ENCODE assay signal across 9 cellular contexts in genomic region chr2:222993920-222994650, GRCh38. TPM values are rescaled to one million over a fixed set of nuclear protein-coding genes. Genes with fewer than 3 reads are reported as not detected.
DNase-seq lines count a peak whose midpoint lies in the region; ATAC-seq and TF ChIP-seq lines count a peak whose summit lies in the region.
"Had no signal": no experiment of that assay in that cellular context is flagged by ENCODE, and none has a peak within 500 bp of the region (broad histone marks: within the 10 kb centered on the region; RNA-seq: fewer than 3 reads in every experiment).

No MANE protein-coding gene starts in this region.

- no peak for ATAC-seq in HG02938 (IDR thresholded peaks at IDR 0.05; ENCODE audit: unreplicated experiment)
- no peak for ATAC-seq in GM18870 (IDR thresholded peaks at IDR 0.05; ENCODE audit: unreplicated experiment)

- no peaks in the 10 kb centered on the region for H3K27me3 Mint-ChIP-seq in nephron progenitor cell (ENCODE audit: low read depth, poor library complexity)
- peaks cover 20% of the 10 kb centered on the region for H3K27me3 Mint-ChIP-seq in activated naive CD8-positive, alpha-beta T cell treated with anti-CD3 and anti-CD28 coated beads for 36 hours

- H3K4me3 ChIP-seq in fibroblast of the aortic adventitia (ENCODE audit: low read depth, low read length) = peak overlapping the region; percentile 47

- H3K4me1 Mint-ChIP-seq in nephron progenitor cell = no peaks in the 10 kb centered on the region
- no peaks in the 10 kb centered on the region for H3K4me1 Mint-ChIP-seq in activated naive CD8-positive, alpha-beta T cell treated with anti-CD3 and anti-CD28 coated beads for 36 hours

- H3K4me3 Mint-ChIP-seq in nephron progenitor cell = no peak overlapping the region
- H3K4me3 Mint-ChIP-seq in activated naive CD8-positive, alpha-beta T cell treated with anti-CD3 and anti-CD28 coated beads for 36 hours = no peak overlapping the region

- TF ChIP-seq CTCF in fibroblast of the aortic adventitia (IDR thresholded peaks at IDR 0.05; ENCODE audit: insufficient read depth, low read length) (no peak), nephron progenitor cell (IDR thresholded peaks at IDR 0.05) (no peak)

- no peaks in the 10 kb centered on the region for H3K36me3 Mint-ChIP-seq in nephron progenitor cell (ENCODE audit: low read depth)
- no peaks in the 10 kb centered on the region for H3K36me3 Mint-ChIP-seq in activated naive CD8-positive, alpha-beta T cell treated with anti-CD3 and anti-CD28 coated beads for 36 hours

- H3K27ac Mint-ChIP-seq in nephron progenitor cell = no peak overlapping the region
- no peak overlapping the region for H3K27ac Mint-ChIP-seq in activated naive CD8-positive, alpha-beta T cell treated with anti-CD3 and anti-CD28 coated beads for 36 hours

- DNase-seq in AG08395 (ENCODE audit: low spot score) = peak; percentile 90
- DNase-seq in SHP77 (lab: John Stamatoyannopoulos, UW) = peak; percentile 75 to 76
- peak; percentile 99 for DNase-seq in fibroblast of the aortic adventitia (ENCODE audit: low read depth)
- peak in 55 of 56 donors; percentile 8 to 89 (median 68) for DNase-seq in nucleus accumbens (lab: John Stamatoyannopoulos, UW)
- DNase-seq in nephron progenitor cell = no peak
- no peak for DNase-seq in activated naive CD8-positive, alpha-beta T cell treated with anti-CD3 and anti-CD28 coated beads for 36 hours
- DNase-seq: activated CD8-positive, alpha-beta memory T cell treated with anti-CD3 and anti-CD28 coated beads for 24 hours had no signal

- H3K9me3 Mint-ChIP-seq in nephron progenitor cell = peaks cover 18% of the 10 kb centered on the region
- H3K9me3 Mint-ChIP-seq in activated naive CD8-positive, alpha-beta T cell treated with anti-CD3 and anti-CD28 coated beads for 36 hours = peaks cover 1% of the 10 kb centered on the region

RNA-seq across cellular contexts. Expression of gene KCNE4, which starts 57.9 kb away (rescaled TPM):
- total RNA-seq in fibroblast of the aortic adventitia (ENCODE audit: low replicate concordance) = 4.1 and 22.2 TPM in 2 replicates
- total RNA-seq in activated naive CD8-positive, alpha-beta T cell treated with anti-CD3 and anti-CD28 coated beads for 36 hours = not detected

Comparison
In these comparisons a context has a peak if more than half of its experiments do, and no peak if none do; other contexts are left out.
1. DNase-seq: peak in AG08395 (single experiment), SHP77 (2 of 2), fibroblast of the aortic adventitia (single experiment) and nucleus accumbens (55 of 56); none in nephron progenitor cell (single experiment) and activated naive CD8-positive, alpha-beta T cell treated with anti-CD3 and anti-CD28 coated beads for 36 hours (single experiment).